15 cellular contexts compared by ENCODE assay signal in the genomic region with DNA sequence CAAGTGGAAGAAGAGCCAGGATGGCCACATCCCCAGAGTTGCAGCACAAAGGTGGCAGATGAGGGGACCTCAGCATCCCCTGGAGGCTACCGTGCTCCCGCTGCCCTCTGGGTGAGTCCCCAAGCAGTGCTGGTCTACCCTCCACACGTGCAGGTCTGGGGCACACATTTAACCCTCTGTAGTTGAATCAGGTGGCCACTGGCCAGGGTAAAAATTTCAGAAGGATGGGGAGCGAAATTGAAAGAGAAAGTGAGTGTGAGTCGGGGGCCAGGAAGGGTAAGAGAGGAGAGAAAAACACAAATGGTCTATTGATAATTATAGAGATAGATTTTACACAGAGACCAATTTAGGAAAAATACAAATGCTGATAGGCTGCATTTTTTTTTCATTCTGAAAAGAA.
DNase-seq lines count a peak whose midpoint lies in the region; ATAC-seq and TF ChIP-seq lines count a peak whose summit lies in the region.
"Had no signal": no experiment of that assay in that cellular context is flagged by ENCODE, and none has a peak within 500 bp of the region (broad histone marks: within the 10 kb centered on the region; RNA-seq: fewer than 3 reads in every experiment).

No MANE protein-coding gene starts in this region.

- H3K36me3 Mint-ChIP-seq in Caco-2 (ENCODE audit: insufficient read depth, unreplicated experiment): no peaks in the 10 kb centered on the region
- H3K36me3 Mint-ChIP-seq: neural progenitor cell had no signal

- peak overlapping the region; percentile 47 for H3K9ac ChIP-seq in Karpas-422 (ENCODE audit: low read length)
- H3K9ac ChIP-seq: neural progenitor cell had no signal

- CTCF ChIA-PET in Caco-2 (lab: Charles Lee): no interaction called here

- H3K4me3 Mint-ChIP-seq in Caco-2 (ENCODE audit: unreplicated experiment): no peak overlapping the region
- H3K4me3 Mint-ChIP-seq: neural progenitor cell had no signal

- in situ Hi-C loops in GM13977 (cut with MboI; ENCODE audit: low pct_unique_long_range_greater_than_20kb, low sequenced_read_pairs, unreplicated experiment): no loop called here

- BruUV-seq in Caco-2 (replicated peaks; lab: Mats Ljungman, UMichigan): no TSS peak

- peak; percentile 22 for DNase-seq in GM13977 (ENCODE audit: low spot score)
- DNase-seq in Karpas-422: no peak
- DNase-seq in NCI-H446 treated with DMSO at 0.1 percent for 48 hours (lab: John Stamatoyannopoulos, UW): no peak
- DNase-seq in NCI-H2227 treated with DMSO at 0.1 percent for 48 hours (lab: John Stamatoyannopoulos, UW): no peak
- no peak for DNase-seq in Caco-2
- DNase-seq: BE2C, NCI-H226, SHP77, testis had no signal

- peak overlapping the region; percentile 34 for H3K4me2 ChIP-seq in Karpas-422 (ENCODE audit: low read depth, low read length, poor library complexity, severe bottlenecking)
- H3K4me2 ChIP-seq: neural progenitor cell had no signal

- H3K4me1 Mint-ChIP-seq in Caco-2 (ENCODE audit: low read depth, unreplicated experiment): no peaks in the 10 kb centered on the region

- H3K9me3 ChIP-seq in Karpas-422 (ENCODE audit: low read length): no peaks in the 10 kb centered on the region
- no peaks in the 10 kb centered on the region for H3K9me3 ChIP-seq in Caco-2
- H3K9me3 ChIP-seq: ascending aorta, BE2C, esophagus muscularis mucosa, testis had no signal

- H3K79me2 ChIP-seq in Karpas-422 (ENCODE audit: low read length): no peaks in the 10 kb centered on the region

- H2AFZ ChIP-seq in Karpas-422 (ENCODE audit: low read length): no peak overlapping the region
- H2AFZ ChIP-seq: neural progenitor cell had no signal

- peaks cover 15% of the 10 kb centered on the region for H3K27me3 Mint-ChIP-seq in Caco-2 (ENCODE audit: insufficient read depth, unreplicated experiment)

- H3K9me3 Mint-ChIP-seq in Caco-2 (ENCODE audit: unreplicated experiment): no peaks in the 10 kb centered on the region
- H3K9me3 Mint-ChIP-seq: neural progenitor cell had no signal

- no peaks in the 10 kb centered on the region for H3K27me3 ChIP-seq in Karpas-422 (ENCODE audit: low read length)
- H3K27me3 ChIP-seq in Caco-2 (replicated peaks; ENCODE audit: control insufficient read depth, insufficient read depth, low read length): no peaks in the 10 kb centered on the region; the same call in 1 of the 2 replicates
- H3K27me3 ChIP-seq: ascending aorta, BE2C, esophagus muscularis mucosa, neural progenitor cell, testis had no signal

- H3K9me2 ChIP-seq in Karpas-422 (replicated peaks; ENCODE audit: insufficient read depth, low read length): no peaks in the 10 kb centered on the region

- H3K27ac ChIP-seq in Karpas-422 (ENCODE audit: low read length): peak overlapping the region; percentile 59
- H3K27ac ChIP-seq: ascending aorta, esophagus muscularis mucosa, neural progenitor cell, testis had no signal

- TF ChIP-seq CTCF in GM13977 (IDR thresholded peaks at IDR 0.05; ENCODE audit: extremely low read depth, insufficient read depth, missing control alignments) (no peak), Caco-2 (IDR thresholded peaks at IDR 0.05; ENCODE audit: insufficient read depth in 1 of 2, low read depth in 1 of 2, low read length in 1 of 2, severe bottlenecking in 1 of 2, unreplicated experiment in 1 of 2) (no peak)

- H3K27ac Mint-ChIP-seq in Caco-2 (ENCODE audit: unreplicated experiment): no peak overlapping the region
- H3K27ac Mint-ChIP-seq: neural progenitor cell had no signal

- peak; percentile 5 for ATAC-seq in GM19468 (IDR thresholded peaks at IDR 0.05; ENCODE audit: extremely low read depth, unreplicated experiment)
- ATAC-seq in HG02943 (IDR thresholded peaks at IDR 0.05; ENCODE audit: low read depth, unreplicated experiment): peak; percentile 50
- ATAC-seq in GM18520 (IDR thresholded peaks at IDR 0.05; ENCODE audit: unreplicated experiment): no peak

- POLR2A ChIA-PET in Caco-2 (lab: Charles Lee): no interaction called here

- intact Hi-C loops in Caco-2 (cut with micrococcal nuclease; ENCODE audit: unreplicated experiment): loop anchor here (10.0 kb wide), 1 partner anchor 155 kb away; no protein-coding TSS in a partner anchor

- H3K4me1 ChIP-seq in Karpas-422 (ENCODE audit: low read length) (peaks cover 32% of the 10 kb centered on the region), Caco-2 (no peaks in the 10 kb centered on the region)
- H3K4me1 ChIP-seq: ascending aorta, BE2C, neural progenitor cell, testis had no signal

- H3K4me3 ChIP-seq in Karpas-422 (ENCODE audit: low read length): peak overlapping the region; percentile 33; the same call in 1 of the 2 replicates
- H3K4me3 ChIP-seq in Caco-2 (ENCODE audit: low read depth, low read length): no peak overlapping the region
- H3K4me3 ChIP-seq: ascending aorta, esophagus muscularis mucosa, neural progenitor cell, testis had no signal

- no peaks in the 10 kb centered on the region for H4K20me1 ChIP-seq in Karpas-422 (ENCODE audit: insufficient read depth, low read depth, low read length)

- H3K36me3 ChIP-seq in Karpas-422 (ENCODE audit: insufficient read depth, low read length): 0 out of 2 replicates have a peak, but pooled peaks cover 3% of the 10 kb centered on the region
- no peaks in the 10 kb centered on the region for H3K36me3 ChIP-seq in Caco-2 (ENCODE audit: control insufficient read depth, insufficient read depth, low read length)
- H3K36me3 ChIP-seq: ascending aorta, BE2C, esophagus muscularis mucosa, neural progenitor cell had no signal
